In the genomic region with DNA sequence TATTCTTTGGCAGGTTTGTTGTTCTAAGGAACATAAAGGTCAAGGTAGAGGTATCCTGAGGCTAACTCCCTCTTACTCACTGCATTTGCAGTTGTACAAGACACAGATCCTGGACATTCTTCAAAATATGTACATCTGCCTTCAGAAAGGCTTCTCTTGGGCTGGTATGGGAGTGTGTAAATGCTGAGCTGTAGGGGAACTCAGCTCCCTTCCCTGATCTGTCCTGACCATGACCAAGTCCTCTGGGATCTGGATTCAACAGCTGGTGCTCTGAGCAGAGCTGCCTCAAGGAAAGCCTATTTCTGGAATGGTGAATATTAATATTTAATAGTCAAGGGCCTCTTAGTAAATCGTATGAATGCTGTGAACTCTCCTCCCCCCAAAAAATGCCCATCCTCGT, we compare ENCODE assay signal across 11 cellular contexts.
DNase-seq lines count a peak whose midpoint lies in the region; ATAC-seq and TF ChIP-seq lines count a peak whose summit lies in the region.
"Had no signal": no experiment of that assay in that cellular context is flagged by ENCODE, and none has a peak within 500 bp of the region (broad histone marks: within the 10 kb centered on the region; RNA-seq: fewer than 3 reads in every experiment).

No MANE protein-coding gene starts in this region.

- peaks cover 12% of the 10 kb centered on the region for H3K36me3 Mint-ChIP-seq in IgD-negative memory B cell

- no peaks in the 10 kb centered on the region for H3K9me3 ChIP-seq in heart right ventricle
- H3K9me3 ChIP-seq: ovary had no signal

- peaks cover 36 to 53% (median 46%) of the 10 kb centered on the region in 3 donors for H3K4me1 Mint-ChIP-seq in IgD-negative memory B cell

- no peaks in the 10 kb centered on the region for H3K27me3 Mint-ChIP-seq in IgD-negative memory B cell

- H3K27ac Mint-ChIP-seq in IgD-negative memory B cell: peak overlapping the region; percentile 25 to 81 (median 46)

- H3K4me3 Mint-ChIP-seq in IgD-negative memory B cell: peak overlapping the region; percentile 53 to 82 (median 70)

- no peaks in the 10 kb centered on the region for H3K36me3 ChIP-seq in heart right ventricle
- H3K36me3 ChIP-seq: ovary had no signal

- H3K4me1 ChIP-seq in heart right ventricle: peaks cover 0 to 61% (median 32%) of the 10 kb centered on the region in 9 donors

- no peaks in the 10 kb centered on the region for H3K27me3 ChIP-seq in heart right ventricle
- H3K27me3 ChIP-seq: dorsolateral prefrontal cortex, ovary had no signal

- no peak for TF ChIP-seq CTCF in heart right ventricle (IDR thresholded peaks at IDR 0.05)

- intact Hi-C loops in Right ventricle myocardium inferior (cut with DNase I): no loop called here
- intact Hi-C loops in cardiac septum (cut with DNase I): no loop called here
- intact Hi-C loops in heart right ventricle (cut with DNase I): loop anchor here in 2 of 10 donors (10.0 kb wide), 3 partner anchors 58 to 112 kb away; a partner anchor contains a TSS

- WGBS in heart right ventricle, 2 donors: 56 to 58% methylated on average over 2 of the region's 2 CpGs

- no peak for DNase-seq in Right ventricle myocardium inferior (ENCODE audit: missing footprints)
- DNase-seq in cardiac septum (ENCODE audit: low spot score): no peak
- DNase-seq in heart right ventricle: peak in 1 of 2 donors; percentile 14
- DNase-seq in NCI-H2107 (lab: John Stamatoyannopoulos, UW): no peak
- no peak for DNase-seq in stimulated activated CD4-positive, alpha-beta T cell treated with anti-CD3 and anti-CD28 coated beads, Interleukin-2, amount 100 ng/mL, for 24 hours
- no peak for DNase-seq in HPDE6-E6E7 (ENCODE audit: extremely low spot score)
- DNase-seq in T-helper 9 cell: no peak
- DNase-seq: dorsolateral prefrontal cortex, NCI-H2081, ovary had no signal

- peak overlapping the region in 1 of 10 donors; percentile 26 for H3K4me3 ChIP-seq in heart right ventricle
- H3K4me3 ChIP-seq: ovary had no signal

- H3K27ac ChIP-seq in heart right ventricle: peak overlapping the region in 8 of 10 donors; percentile 13 to 67 (median 50)

- H3K9me3 Mint-ChIP-seq in IgD-negative memory B cell: no peaks in the 10 kb centered on the region

- peak; percentile 75 for ATAC-seq in Right ventricle myocardium inferior
- peak; percentile 63 to 87 (median 76) for ATAC-seq in heart right ventricle
